ENCODE assay signal across 1 cellular context in genomic region chr9:137305788-137306545, GRCh38.
TF ChIP-seq lines count a peak whose summit lies in the region.

No MANE protein-coding gene starts in this region.

TF ChIP-seq in K562, 482 proteins besides CTCF, POLR2A, EP300 and RAD21:
- TF ChIP-seq EGR1 (conservative IDR thresholded peaks at IDR 0.05) (peak; percentile 62), ZNF12 (CRISPR knock-in tag; IDR thresholded peaks at IDR 0.05) (0 out of 2 replicates have a peak, but pooled peaks have one; percentile 12), ZSCAN32 (CRISPR knock-in tag; IDR thresholded peaks at IDR 0.05) (no peak), ZFX (CRISPR knock-in tag; IDR thresholded peaks at IDR 0.05) (0 out of 2 replicates have a peak, but pooled peaks have one; percentile 11), ZBTB7A (IDR thresholded peaks at IDR 0.05; ENCODE audit: borderline replicate concordance, control insufficient read depth, low read depth, low read length) (0 out of 2 replicates have a peak, but pooled peaks have one; percentile 48)
